ENCODE assay signal across 1 cellular context in genomic region chr7:151181011-151181431, GRCh38.
TF ChIP-seq lines count a peak whose summit lies in the region.

No MANE protein-coding gene starts in this region.

TF ChIP-seq in HepG2, 621 proteins besides CTCF, POLR2A, EP300 and RAD21:
- TF ChIP-seq MNT (IDR thresholded peaks at IDR 0.05) (peak; percentile 79), DBP (CRISPR knock-in tag; IDR thresholded peaks at IDR 0.05; ENCODE audit: not compliant biosample characterization) (no peak)
